Comparison of ENCODE assay signal across 10 cellular contexts in the genomic region with DNA sequence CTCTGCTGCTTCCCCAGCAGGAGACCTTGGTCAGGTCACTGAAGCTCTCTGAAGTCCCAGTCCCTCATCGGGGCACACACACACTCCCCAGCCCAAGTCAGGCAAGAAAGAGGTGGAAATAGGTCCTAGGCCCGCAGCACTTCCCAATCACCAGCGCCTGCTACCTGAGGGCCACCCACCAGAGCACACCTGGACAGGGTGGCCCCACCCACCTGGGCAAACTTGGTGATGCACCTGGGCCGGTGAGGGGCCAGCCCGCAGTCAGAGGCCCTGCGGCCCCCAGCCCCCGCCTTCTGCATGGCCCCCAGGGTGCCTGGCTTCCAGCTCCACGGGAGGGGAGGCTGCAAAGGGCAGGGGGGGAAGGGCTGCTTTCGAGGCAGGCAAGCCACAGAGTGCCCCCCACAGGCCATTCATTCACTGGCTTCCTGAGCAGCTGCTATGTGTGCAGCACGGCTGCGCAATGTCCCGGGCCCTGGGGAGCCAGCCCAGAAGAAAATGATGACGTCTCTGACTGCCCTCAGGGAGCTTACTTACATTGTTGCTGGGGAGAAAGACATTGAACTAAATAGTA. TPM values are rescaled to one million over a fixed set of nuclear protein-coding genes. Genes with fewer than 3 reads are reported as not detected.
A peak's percentile ranks its signal among the peaks of the same experiment; 100 is the strongest.
DNase-seq lines count a peak whose midpoint lies in the region; ATAC-seq, FAIRE-seq and TF ChIP-seq lines count a peak whose summit lies in the region.
"Had no signal": no experiment of that assay in that cellular context is flagged by ENCODE, and none has a peak within 500 bp of the region (broad histone marks: within the 10 kb centered on the region; RNA-seq: fewer than 3 reads in every experiment).

No MANE protein-coding gene starts in this region.

- no peak overlapping the region for H3K4me2 ChIP-seq in trophoblast cell (ENCODE audit: low read length)

- peak overlapping the region; percentile 17 for H3K18ac ChIP-seq in trophoblast cell (ENCODE audit: low read length)

- no peak for ATAC-seq in HG03565 (IDR thresholded peaks at IDR 0.05; ENCODE audit: unreplicated experiment)

- no peaks in the 10 kb centered on the region for H3K9me3 ChIP-seq in trophoblast cell (ENCODE audit: insufficient read depth, low read depth, low read length)
- H3K9me3 ChIP-seq: MG63 had no signal

- no peak for TF ChIP-seq POLR2A in NB4 (IDR thresholded peaks at IDR 0.05; ENCODE audit: extremely low read depth, insufficient read length)

- H3K4me3 ChIP-seq in NB4 (ENCODE audit: low read depth, low read length) = no peak overlapping the region
- no peak overlapping the region for H3K4me3 ChIP-seq in trophoblast cell (ENCODE audit: low read depth, low read length)
- H3K4me3 ChIP-seq: MG63 had no signal

- DNase-seq in NCI-H82 (lab: John Stamatoyannopoulos, UW) (peak; percentile 34), NCI-H82 treated with DMSO at 0.1 percent for 48 hours (lab: John Stamatoyannopoulos, UW; ENCODE audit: unreplicated experiment) (no peak), NB4 (ENCODE audit: low read depth) (peak; percentile 61), ecto neural progenitor cell (ENCODE audit: low spot score) (peak; percentile 58), trophoblast cell (peak in 1 of 2 donors; percentile 32), DMS114 treated with DMSO at 0.1 percent for 48 hours (lab: John Stamatoyannopoulos, UW; ENCODE audit: unreplicated experiment) (no peak), RCC 7860 (ENCODE audit: low spot score) (no peak)
- DNase-seq: MG63 had no signal

- no peak overlapping the region for H3K14ac ChIP-seq in trophoblast cell (ENCODE audit: low read length)

- H3K9ac ChIP-seq in trophoblast cell (ENCODE audit: low read length) = no peak overlapping the region

- H3K36me3 ChIP-seq in trophoblast cell (ENCODE audit: control insufficient read depth in 1 of 2, insufficient read depth in 2 of 2, low read length in 2 of 2) = no peaks in the 10 kb centered on the region
- H3K36me3 ChIP-seq: MG63 had no signal

- H3K4ac ChIP-seq in trophoblast cell (ENCODE audit: low read depth, low read length) = no peak overlapping the region

- peaks cover 2% of the 10 kb centered on the region for H3K79me2 ChIP-seq in trophoblast cell (ENCODE audit: control insufficient read depth, insufficient read depth, low read length, poor library complexity)

- H3K4me1 ChIP-seq in trophoblast cell (ENCODE audit: control insufficient read depth in 1 of 2, insufficient read depth in 2 of 2, low read length in 2 of 2) = peaks cover 13 to 18% of the 10 kb centered on the region in 2 experiments

- H4K8ac ChIP-seq in trophoblast cell (ENCODE audit: low read depth, low read length) = peak overlapping the region; percentile 11

- peak; percentile 20 for TF ChIP-seq CTCF in NB4 (IDR thresholded peaks at IDR 0.05; ENCODE audit: low read depth, low read length)

- no CpG with 5 or more reads among the region's 13 CpGs for WGBS in trophoblast cell (ENCODE audit: extremely low coverage, insufficient coverage, insufficient read length)

- no peak overlapping the region for H2AK5ac ChIP-seq in trophoblast cell (ENCODE audit: low read length)

- FAIRE-seq in RCC 7860 (lab: Jason Lieb, UNC) = no peak
- FAIRE-seq: astrocyte had no signal

- no peak overlapping the region for H2AFZ ChIP-seq in trophoblast cell (ENCODE audit: insufficient read depth, low read length, poor library complexity)

- no peak overlapping the region for H2BK12ac ChIP-seq in trophoblast cell (ENCODE audit: low read length)

- H3K27me3 ChIP-seq in trophoblast cell (ENCODE audit: insufficient read depth, low read length) = peaks cover 25% of the 10 kb centered on the region
- H3K27me3 ChIP-seq: MG63 had no signal

- H3K79me1 ChIP-seq in trophoblast cell (ENCODE audit: low read length) = peaks cover 19% of the 10 kb centered on the region

- H3K27ac ChIP-seq in trophoblast cell (ENCODE audit: low read depth, low read length) = no peak overlapping the region

- H2BK5ac ChIP-seq in trophoblast cell (ENCODE audit: low read depth, low read length, poor library complexity) = no peak overlapping the region

- peak overlapping the region; percentile 16 for H2BK120ac ChIP-seq in trophoblast cell (ENCODE audit: insufficient read depth, low read length, poor library complexity)

- H4K12ac ChIP-seq in trophoblast cell (ENCODE audit: low read depth, low read length) = no peak overlapping the region

- peak overlapping the region; percentile 38 for H4K91ac ChIP-seq in trophoblast cell (ENCODE audit: low read depth, low read length)

- no peak overlapping the region for H3K23ac ChIP-seq in trophoblast cell (ENCODE audit: low read length)

RNA-seq across cellular contexts. Expression of gene SH2D5, which starts 4.7 kb away (rescaled TPM):
- polyA plus RNA-seq in trophoblast cell (2013) = 2.9 and 3.1 TPM in 2 replicates

RNA-seq across cellular contexts. Expression of gene KIF17, which starts 10.0 kb away (rescaled TPM):
- polyA plus RNA-seq in trophoblast cell (2013) = 1.4 TPM in 2 replicates

RNA-seq across cellular contexts. Expression of gene HP1BP3, which starts 59.3 kb away (rescaled TPM):
- 118 and 125 TPM in 2 replicates for polyA plus RNA-seq in trophoblast cell (2013)

Comparison
In these comparisons a context has a peak if more than half of its experiments do, and no peak if none do; other contexts are left out.
1. DNase-seq: peak in NCI-H82 (single experiment), NB4 (single experiment) and ecto neural progenitor cell (single experiment); none in NCI-H82 treated with DMSO at 0.1 percent for 48 hours (single experiment), DMS114 treated with DMSO at 0.1 percent for 48 hours (single experiment) and RCC 7860 (single experiment).